ENCODE assay signal across 19 cellular contexts in genomic region chr3:188320757-188321156, GRCh38.
DNase-seq lines count a peak whose midpoint lies in the region; ATAC-seq and TF ChIP-seq lines count a peak whose summit lies in the region.
"Had no signal": no experiment of that assay in that cellular context is flagged by ENCODE, and none has a peak within 500 bp of the region (broad histone marks: within the 10 kb centered on the region; RNA-seq: fewer than 3 reads in every experiment).

No MANE protein-coding gene starts in this region.

- no peak overlapping the region for H2BK120ac ChIP-seq in mesenchymal stem cell (ENCODE audit: low read depth, low read length)

- no peak overlapping the region for H2BK12ac ChIP-seq in mesenchymal stem cell (ENCODE audit: low read length in 2 of 2)

- no peaks in the 10 kb centered on the region for H3K9me3 ChIP-seq in mesenchymal stem cell (ENCODE audit: control insufficient read depth, low read length)
- H3K9me3 ChIP-seq: body of pancreas, thoracic aorta had no signal

- no peak overlapping the region for H3K9ac ChIP-seq in mesenchymal stem cell (ENCODE audit: low read length)

- WGBS in mesenchymal stem cell: 100% methylated on average over 1 of the region's 3 CpGs

- TF ChIP-seq CTCF in AG09309 (IDR thresholded peaks at IDR 0.05; ENCODE audit: control insufficient read depth, insufficient read depth, low read depth, low read length, missing control alignments) (peak; percentile 56), astrocyte of the cerebellum (IDR thresholded peaks at IDR 0.05; ENCODE audit: low read depth, low read length, missing control alignments) (no peak)

- no peak overlapping the region for H3K18ac ChIP-seq in mesenchymal stem cell (ENCODE audit: low read depth in 1 of 2, low read length in 2 of 2)

- no peak overlapping the region for H2BK5ac ChIP-seq in mesenchymal stem cell (ENCODE audit: low read depth, low read length, poor library complexity, severe bottlenecking)

- peaks cover 16% of the 10 kb centered on the region for H3K79me1 ChIP-seq in mesenchymal stem cell (replicated peaks; ENCODE audit: low read length, poor library complexity, severe bottlenecking)

- no peak overlapping the region for H3K14ac ChIP-seq in mesenchymal stem cell (ENCODE audit: low read length in 2 of 2)

- H2BK15ac ChIP-seq in mesenchymal stem cell (ENCODE audit: low read depth, poor library complexity, severe bottlenecking): no peak overlapping the region

- in situ Hi-C loops in astrocyte of the cerebellum (cut with HindIII; ENCODE audit: low sequenced_read_pairs): no loop called here

- H4K91ac ChIP-seq in mesenchymal stem cell (ENCODE audit: low read length): no peak overlapping the region

- no peak overlapping the region for H4K8ac ChIP-seq in mesenchymal stem cell (ENCODE audit: low read length)

- no peak overlapping the region for H3K4me3 ChIP-seq in AG09309 (ENCODE audit: control insufficient read depth, low read depth, low read length)
- H3K4me3 ChIP-seq in astrocyte of the cerebellum (ENCODE audit: low read depth, low read length): no peak overlapping the region
- H3K4me3 ChIP-seq in mesenchymal stem cell (ENCODE audit: insufficient read depth in 1 of 2, low read depth in 1 of 2, low read length in 2 of 2): no peak overlapping the region
- H3K4me3 ChIP-seq: body of pancreas, thoracic aorta had no signal

- H3K4me1 ChIP-seq in mesenchymal stem cell (ENCODE audit: control insufficient read depth, insufficient read depth, low read depth, low read length): no peaks in the 10 kb centered on the region

- no peaks in the 10 kb centered on the region for H3K27me3 ChIP-seq in mesenchymal stem cell (ENCODE audit: control insufficient read depth in 1 of 2, insufficient read depth in 1 of 2, low read length in 2 of 2)
- H3K27me3 ChIP-seq: body of pancreas had no signal

- no peak for ATAC-seq in GM18520 (IDR thresholded peaks at IDR 0.05; ENCODE audit: unreplicated experiment)
- ATAC-seq in activated CD4-positive, CD25-positive, alpha-beta regulatory T cell treated with anti-CD3 and anti-CD28 coated beads, Interleukin-2, amount 50 U/mL, for 24 hours: no peak
- ATAC-seq: activated CD4-positive, alpha-beta T cell treated with anti-CD3 and anti-CD28 coated beads for 36 hours; activated T-cell treated with anti-CD3 and anti-CD28 coated beads, Interleukin-2, amount 50 U/mL, for 72 hours; body of pancreas; Panc1; T-cell had no signal

- H3K23ac ChIP-seq in mesenchymal stem cell (ENCODE audit: low read length in 2 of 2): no peak overlapping the region

- H3K27ac ChIP-seq in mesenchymal stem cell (ENCODE audit: low read length, poor library complexity, severe bottlenecking): no peak overlapping the region
- H3K27ac ChIP-seq: body of pancreas, C4-2B had no signal

- DNase-seq in AG09309 (ENCODE audit: low read depth) (peak; percentile 59), HT1080 (ENCODE audit: low read depth) (peak; percentile 96), astrocyte of the cerebellum (ENCODE audit: low read depth) (peak; percentile 19), mesenchymal stem cell (peak; percentile 18), NCI-H1417 treated with DMSO at 0.1 percent for 48 hours (lab: John Stamatoyannopoulos, UW) (no peak)
- DNase-seq in activated naive CD4-positive, alpha-beta T cell (lab: John Stamatoyannopoulos, UW): no peak
- DNase-seq: activated CD4-positive, alpha-beta T cell treated with anti-CD3 and anti-CD28 coated beads for 36 hours; activated T-cell treated with anti-CD3 and anti-CD28 coated beads, Interleukin-2, amount 50 U/mL, for 72 hours; body of pancreas; effector CD4-positive, alpha-beta T cell; KBM-7; NCI-H1694 treated with DMSO at 0.1 percent for 48 hours; NCI-H526 treated with DMSO at 0.1 percent for 48 hours; T-cell had no signal

- no peak overlapping the region for H3K4me2 ChIP-seq in mesenchymal stem cell (ENCODE audit: low read length, poor library complexity, severe bottlenecking)

- H2AK5ac ChIP-seq in mesenchymal stem cell (ENCODE audit: low read length, severe bottlenecking): no peak overlapping the region

- no peak overlapping the region for H3K4ac ChIP-seq in mesenchymal stem cell (ENCODE audit: low read depth in 1 of 2, low read length in 2 of 2)

- peaks cover 0 to 1% of the 10 kb centered on the region in 2 experiments for H3K36me3 ChIP-seq in mesenchymal stem cell (ENCODE audit: control insufficient read depth in 1 of 2, insufficient read depth in 2 of 2, low read depth in 1 of 2, low read length in 2 of 2)
- H3K36me3 ChIP-seq: thoracic aorta had no signal

- no peak overlapping the region for H2AFZ ChIP-seq in mesenchymal stem cell (ENCODE audit: low read depth, low read length)

Comparison
In these comparisons a context has a peak if more than half of its experiments do, and no peak if none do; other contexts are left out.
1. DNase-seq: peak in AG09309 (single experiment), HT1080 (single experiment), astrocyte of the cerebellum (single experiment) and mesenchymal stem cell (single experiment); none in activated naive CD4-positive, alpha-beta T cell (0 of 4) and NCI-H1417 treated with DMSO at 0.1 percent for 48 hours (single experiment).